ENCODE assay signal across 11 cellular contexts in the genomic region with DNA sequence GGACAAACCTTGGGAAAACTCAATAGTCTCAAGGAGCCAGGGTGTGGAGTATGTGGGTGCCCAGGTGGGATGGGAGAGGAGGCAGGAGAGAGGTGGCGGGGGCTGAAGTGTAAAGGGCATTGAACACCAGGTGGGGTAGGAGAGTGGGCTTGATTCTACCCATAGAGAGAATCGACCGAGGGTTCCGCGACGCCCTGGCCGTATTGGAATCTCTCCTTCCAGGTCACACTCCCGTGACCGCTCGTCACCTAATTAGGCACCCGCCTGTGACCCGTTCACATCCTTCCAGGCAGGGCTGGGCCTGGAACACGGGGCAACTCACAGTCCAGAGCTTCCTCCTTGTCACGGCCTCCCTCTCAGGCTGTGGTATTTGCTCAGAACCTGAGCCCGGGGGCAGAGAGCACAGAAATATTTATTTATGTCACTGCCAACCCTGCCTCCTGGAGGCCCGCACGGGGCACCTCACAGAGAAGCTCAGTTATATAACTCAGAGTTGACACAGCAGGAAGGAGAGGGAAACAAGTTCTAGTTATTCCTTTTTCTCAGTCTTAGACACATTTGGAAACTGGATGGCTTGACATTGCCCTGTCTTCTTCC. TPM values are rescaled to one million over a fixed set of nuclear protein-coding genes. Genes with fewer than 3 reads are reported as not detected.
DNase-seq lines count a peak whose midpoint lies in the region; ATAC-seq, FAIRE-seq and TF ChIP-seq lines count a peak whose summit lies in the region.
"Had no signal": no experiment of that assay in that cellular context is flagged by ENCODE, and none has a peak within 500 bp of the region (broad histone marks: within the 10 kb centered on the region; RNA-seq: fewer than 3 reads in every experiment).

No MANE protein-coding gene starts in this region.

- H3K4me1 ChIP-seq in HAP-1 = no peaks in the 10 kb centered on the region

- no peaks in the 10 kb centered on the region for H3K4me1 Mint-ChIP-seq in nephron

- no peaks in the 10 kb centered on the region; the same call in 1 of the 2 replicates for H3K27me3 ChIP-seq in HAP-1 (ENCODE audit: low read depth)

- TF ChIP-seq POLR2A in GM12892 (IDR thresholded peaks at IDR 0.05; ENCODE audit: low read depth, low read length) = no peak

- H3K9me3 Mint-ChIP-seq in nephron = no peaks in the 10 kb centered on the region
- H3K9me3 Mint-ChIP-seq: activated naive CD8-positive, alpha-beta T cell treated with anti-CD3 and anti-CD28 coated beads for 36 hours had no signal

- FAIRE-seq in GM12892 (lab: Jason Lieb, UNC) = no peak
- FAIRE-seq: TTC549 had no signal

- DNase-seq in COLO668 (lab: John Stamatoyannopoulos, UW; ENCODE audit: unreplicated experiment) (peak; percentile 81), NCI-H526 (lab: John Stamatoyannopoulos, UW) (peak; percentile 5 to 60), GM12892 (ENCODE audit: insufficient read length) (no peak), HAP-1 (ENCODE audit: low spot score in 2 of 2) (no peak), DMS79 (lab: John Stamatoyannopoulos, UW) (no peak)
- DNase-seq: activated naive CD8-positive, alpha-beta T cell treated with anti-CD3 and anti-CD28 coated beads for 36 hours; NCI-H446 had no signal

- peak overlapping the region in 2 of 3 experiments; percentile 32 to 54 for H3K27ac Mint-ChIP-seq in nephron
- H3K27ac Mint-ChIP-seq: activated naive CD8-positive, alpha-beta T cell treated with anti-CD3 and anti-CD28 coated beads for 36 hours had no signal

- H3K36me3 ChIP-seq in HAP-1 (replicated peaks) = no peaks in the 10 kb centered on the region

- no peak for TF ChIP-seq CTCF in nephron (IDR thresholded peaks at IDR 0.05; ENCODE audit: unreplicated experiment in 3 of 3)

- H3K9me3 ChIP-seq in HAP-1 = no peaks in the 10 kb centered on the region

- no peaks in the 10 kb centered on the region for H3K36me3 Mint-ChIP-seq in nephron (ENCODE audit: low read depth)

- H3K4me3 ChIP-seq in HAP-1 = no peak overlapping the region

- ATAC-seq in esophagus mucosa (peak; percentile 75), HG03039 (IDR thresholded peaks at IDR 0.05; ENCODE audit: unreplicated experiment) (no peak)

- peaks cover 19% of the 10 kb centered on the region for H3K27me3 Mint-ChIP-seq in nephron (ENCODE audit: low read depth)
- H3K27me3 Mint-ChIP-seq: activated naive CD8-positive, alpha-beta T cell treated with anti-CD3 and anti-CD28 coated beads for 36 hours had no signal

- H3K4me3 Mint-ChIP-seq in nephron = no peak overlapping the region
- H3K4me3 Mint-ChIP-seq: activated naive CD8-positive, alpha-beta T cell treated with anti-CD3 and anti-CD28 coated beads for 36 hours had no signal

- in situ Hi-C loops in HAP-1 (cut with MboI; ENCODE audit: low sequenced_read_pairs) = no loop called here

RNA-seq across cellular contexts. Expression of a gene that starts 12.0 kb away (rescaled TPM):
- 0.16 TPM for total RNA-seq in esophagus mucosa
- not detected for polyA plus RNA-seq in GM12892 (2012; ENCODE audit: missing spikeins)

Comparison
In these comparisons a context has a peak if more than half of its experiments do, and no peak if none do; other contexts are left out.
1. DNase-seq: peak in COLO668 (single experiment) and NCI-H526 (2 of 2); none in GM12892 (single experiment), HAP-1 (0 of 2) and DMS79 (single experiment).